ENCODE assay signal across 9 cellular contexts in genomic region chr12:115375188-115375991, GRCh38.
DNase-seq lines count a peak whose midpoint lies in the region; ATAC-seq and TF ChIP-seq lines count a peak whose summit lies in the region.
"Had no signal": no experiment of that assay in that cellular context is flagged by ENCODE, and none has a peak within 500 bp of the region (broad histone marks: within the 10 kb centered on the region; RNA-seq: fewer than 3 reads in every experiment).

No MANE protein-coding gene starts in this region.

- no peaks in the 10 kb centered on the region for H3K79me2 ChIP-seq in fibroblast of lung (ENCODE audit: control insufficient read depth, insufficient read depth, low read length)

- no peaks in the 10 kb centered on the region for H3K27me3 ChIP-seq in fibroblast of lung (ENCODE audit: control insufficient read depth, insufficient read depth, low read length)

- no peak for TF ChIP-seq CTCF in NB4 (IDR thresholded peaks at IDR 0.05; ENCODE audit: low read depth, low read length)
- TF ChIP-seq CTCF in fibroblast of lung (conservative IDR thresholded peaks at IDR 0.05 in 1 of 2, IDR thresholded peaks at IDR 0.05 in 1 of 2; ENCODE audit: low read depth in 1 of 2, low read length in 2 of 2) = no peak

- DNase-seq in NB4 (ENCODE audit: low read depth) (peak; percentile 39), fibroblast of lung (ENCODE audit: low read depth in 2 of 2) (peak; percentile 63 to 85), NCI-H2196 treated with DMSO at 0.1 percent for 48 hours (lab: John Stamatoyannopoulos, UW; ENCODE audit: unreplicated experiment) (no peak), NCI-H1048 (lab: John Stamatoyannopoulos, UW) (no peak), OCI-M2 (lab: John Stamatoyannopoulos, UW; ENCODE audit: unreplicated experiment) (no peak)
- no peak for DNase-seq in stimulated activated CD4-positive, alpha-beta T cell treated with anti-CD3 and anti-CD28 coated beads, Interleukin-15, amount 100 ng/mL, for 24 hours

- H3K4me3 ChIP-seq in NB4 (ENCODE audit: low read depth, low read length) = no peak overlapping the region
- no peak overlapping the region for H3K4me3 ChIP-seq in fibroblast of lung (replicated peaks in 1 of 4; ENCODE audit: control extremely low read depth in 1 of 4, insufficient read depth in 1 of 4, low read depth in 3 of 4, low read length in 4 of 4)

- peak overlapping the region; percentile 49 for H3K4me2 ChIP-seq in fibroblast of lung (ENCODE audit: extremely low read depth, insufficient read depth, low read length)

- no peaks in the 10 kb centered on the region for H3K36me3 ChIP-seq in fibroblast of lung (ENCODE audit: control insufficient read depth, insufficient read depth, low read length)

- H4K20me1 ChIP-seq in fibroblast of lung (ENCODE audit: control insufficient read depth, extremely low read depth, insufficient read depth, low read length) = no peaks in the 10 kb centered on the region

- peak overlapping the region; percentile 62 for H2AFZ ChIP-seq in fibroblast of lung (ENCODE audit: low read length)

- no peaks in the 10 kb centered on the region for H3K9me3 ChIP-seq in fibroblast of lung (ENCODE audit: control insufficient read depth, insufficient read depth, low read depth, low read length)

- no peaks in the 10 kb centered on the region for H3K4me1 ChIP-seq in fibroblast of lung (ENCODE audit: control insufficient read depth, extremely low read depth, insufficient read depth, low read length)

- no peak overlapping the region for H3K9ac ChIP-seq in fibroblast of lung (ENCODE audit: insufficient read depth, low read length)

- no peak overlapping the region for H3K27ac ChIP-seq in fibroblast of lung (ENCODE audit: insufficient read depth, low read length)

- TF ChIP-seq POLR2A in NB4 (IDR thresholded peaks at IDR 0.05; ENCODE audit: extremely low read depth, insufficient read length) = no peak

- ATAC-seq in GM18519 (IDR thresholded peaks at IDR 0.05; ENCODE audit: low FRiP score, unreplicated experiment) = peak; percentile 96
- ATAC-seq in HG02588 (IDR thresholded peaks at IDR 0.05; ENCODE audit: unreplicated experiment) = peak; percentile 80
- ATAC-seq: naive thymus-derived CD8-positive, alpha-beta T cell had no signal

Comparison
In these comparisons a context has a peak if more than half of its experiments do, and no peak if none do; other contexts are left out.
1. DNase-seq: peak in NB4 (single experiment) and fibroblast of lung (2 of 2); none in stimulated activated CD4-positive, alpha-beta T cell treated with anti-CD3 and anti-CD28 coated beads, Interleukin-15, amount 100 ng/mL, for 24 hours (single experiment), NCI-H2196 treated with DMSO at 0.1 percent for 48 hours (single experiment), NCI-H1048 (single experiment) and OCI-M2 (single experiment).